ENCODE assay signal across 19 cellular contexts in genomic region chr1:220769205-220769604, GRCh38. TPM values are rescaled to one million over a fixed set of nuclear protein-coding genes. Genes with fewer than 3 reads are reported as not detected.
"Had no signal": no experiment of that assay in that cellular context is flagged by ENCODE, and none has a peak within 500 bp of the region (broad histone marks: within the 10 kb centered on the region; RNA-seq: fewer than 3 reads in every experiment).

No MANE protein-coding gene starts in this region.

- ATAC-seq: activated CD8-positive, alpha-beta T cell treated with anti-CD3 and anti-CD28 coated beads, Interleukin-2, amount 10 ng/mL, durations not matched to agents 7 days and 5 days; activated T-cell treated with anti-CD3 and anti-CD28 coated beads, Interleukin-2, amount 50 U/mL, for 4 hours; left ventricle myocardium superior; naive thymus-derived CD4-positive, alpha-beta T cell; pancreas; stimulated activated naive CD8-positive, alpha-beta T cell treated with anti-CD3 and anti-CD28 coated beads, Interleukin-15, Interleukin-2, amounts not matched to agents 100 U/mL and 50 U/mL, for 24 hours had no signal

- H3K27me3 ChIP-seq: neural progenitor cell, pancreas, sigmoid colon, tibial nerve, vagina had no signal

- H3K36me3 Mint-ChIP-seq: naive thymus-derived CD4-positive, alpha-beta T cell had no signal

- H3K4me3 Mint-ChIP-seq: activated CD4-positive, alpha-beta T cell treated with anti-CD3 and anti-CD28 coated beads, Interleukin-2, amount 10 ng/mL, durations not matched to agents 24 days and 14 days; activated CD8-positive, alpha-beta T cell treated with anti-CD3 and anti-CD28 coated beads, Interleukin-2, amount 10 ng/mL, durations not matched to agents 7 days and 5 days; activated naive CD4-positive, alpha-beta T cell treated with anti-CD3 and anti-CD28 coated beads for 36 hours; activated T-cell treated with anti-CD3 and anti-CD28 coated beads, Interleukin-2, amount 50 U/mL, for 4 hours; brain; central memory CD8-positive, alpha-beta T cell; naive thymus-derived CD4-positive, alpha-beta T cell; neural progenitor cell; T-helper 2 cell treated with Interferon-gamma antibody and Interleukin-4, amounts not matched to agents 5 μg/mL and 100 μg/mL, for 36 hours had no signal

- H3K4me2 ChIP-seq: neural progenitor cell had no signal

- H3K4me1 ChIP-seq: neural progenitor cell, tibial nerve, vagina had no signal

- H3K9me3 Mint-ChIP-seq: activated CD4-positive, alpha-beta T cell treated with anti-CD3 and anti-CD28 coated beads, Interleukin-2, amount 10 ng/mL, durations not matched to agents 24 days and 14 days; activated naive CD4-positive, alpha-beta T cell treated with anti-CD3 and anti-CD28 coated beads for 36 hours; activated T-cell treated with anti-CD3 and anti-CD28 coated beads, Interleukin-2, amount 50 U/mL, for 4 hours; brain; central memory CD8-positive, alpha-beta T cell; naive thymus-derived CD4-positive, alpha-beta T cell; neural progenitor cell; T-helper 2 cell treated with Interferon-gamma antibody and Interleukin-4, amounts not matched to agents 5 μg/mL and 100 μg/mL, for 36 hours had no signal

- H3K27ac ChIP-seq: neural progenitor cell, tibial nerve had no signal

- H3K27ac Mint-ChIP-seq: activated CD4-positive, alpha-beta T cell treated with anti-CD3 and anti-CD28 coated beads, Interleukin-2, amount 10 ng/mL, durations not matched to agents 24 days and 14 days; activated CD8-positive, alpha-beta T cell treated with anti-CD3 and anti-CD28 coated beads, Interleukin-2, amount 10 ng/mL, durations not matched to agents 7 days and 5 days; activated naive CD4-positive, alpha-beta T cell treated with anti-CD3 and anti-CD28 coated beads for 36 hours; brain; naive thymus-derived CD4-positive, alpha-beta T cell; neural progenitor cell; T-helper 2 cell treated with Interferon-gamma antibody and Interleukin-4, amounts not matched to agents 5 μg/mL and 100 μg/mL, for 36 hours had no signal

- H2AFZ ChIP-seq: neural progenitor cell had no signal

- H3K36me3 ChIP-seq: neural progenitor cell, vagina had no signal

- H3K9me3 ChIP-seq: pancreas, sigmoid colon, tibial nerve, vagina had no signal

- DNase-seq: activated CD4-positive, alpha-beta T cell treated with anti-CD3 and anti-CD28 coated beads, Interleukin-2, amount 10 ng/mL, durations not matched to agents 24 days and 14 days; activated CD8-positive, alpha-beta T cell treated with anti-CD3 and anti-CD28 coated beads, Interleukin-2, amount 10 ng/mL, durations not matched to agents 7 days and 5 days; activated naive CD4-positive, alpha-beta T cell treated with anti-CD3 and anti-CD28 coated beads for 36 hours; activated T-cell treated with anti-CD3 and anti-CD28 coated beads, Interleukin-2, amount 50 U/mL, for 4 hours; anterior cingulate cortex; cortex of kidney; effector CD4-positive, alpha-beta T cell; left ventricle myocardium superior; mesenchymal stem cell; naive thymus-derived CD4-positive, alpha-beta T cell; pancreas; sigmoid colon; stimulated activated naive CD8-positive, alpha-beta T cell treated with anti-CD3 and anti-CD28 coated beads, Interleukin-15, Interleukin-2, amounts not matched to agents 100 U/mL and 50 U/mL, for 24 hours had no signal

- H3K4me1 Mint-ChIP-seq: activated CD4-positive, alpha-beta T cell treated with anti-CD3 and anti-CD28 coated beads, Interleukin-2, amount 10 ng/mL, durations not matched to agents 24 days and 14 days; brain; central memory CD8-positive, alpha-beta T cell; naive thymus-derived CD4-positive, alpha-beta T cell; neural progenitor cell had no signal

- H3K4me3 ChIP-seq: neural progenitor cell, pancreas, sigmoid colon, tibial nerve, vagina had no signal

- H3K9ac ChIP-seq: neural progenitor cell had no signal

- H3K27me3 Mint-ChIP-seq: brain had no signal

RNA-seq across cellular contexts. Expression of gene MTARC1, which starts 17.5 kb away (rescaled TPM):
- total RNA-seq: activated CD4-positive, alpha-beta T cell treated with anti-CD3 and anti-CD28 coated beads, Interleukin-2, amount 10 ng/mL, durations not matched to agents 24 days and 14 days; activated CD8-positive, alpha-beta T cell treated with anti-CD3 and anti-CD28 coated beads, Interleukin-2, amount 10 ng/mL, durations not matched to agents 7 days and 5 days; activated naive CD4-positive, alpha-beta T cell treated with anti-CD3 and anti-CD28 coated beads for 36 hours had no signal
- polyA plus RNA-seq: naive thymus-derived CD4-positive, alpha-beta T cell had no signal

RNA-seq across cellular contexts. Expression of gene MTARC2, which starts 21.1 kb away (rescaled TPM):
- total RNA-seq: activated CD4-positive, alpha-beta T cell treated with anti-CD3 and anti-CD28 coated beads, Interleukin-2, amount 10 ng/mL, durations not matched to agents 24 days and 14 days; activated CD8-positive, alpha-beta T cell treated with anti-CD3 and anti-CD28 coated beads, Interleukin-2, amount 10 ng/mL, durations not matched to agents 7 days and 5 days; activated naive CD4-positive, alpha-beta T cell treated with anti-CD3 and anti-CD28 coated beads for 36 hours had no signal
- polyA plus RNA-seq: naive thymus-derived CD4-positive, alpha-beta T cell had no signal
